Comparison of ENCODE assay signal across 8 cellular contexts in genomic region chr11:66069715-66070603, GRCh38. TPM values are rescaled to one million over a fixed set of nuclear protein-coding genes. Genes with fewer than 3 reads are reported as not detected.
DNase-seq lines count a peak whose midpoint lies in the region; ATAC-seq lines count a peak whose summit lies in the region.

Gene PACS1 (plus strand): TSS chr11:66070272. CDS start chr11:66070487, 215 bp downstream.

- DNase-seq in SIG-M5 treated with dmso at 0.1 percent for 504 hours (lab: John Stamatoyannopoulos, UW; ENCODE audit: unreplicated experiment) = peak; percentile 76
- no peak for DNase-seq in SIG-M5 (lab: John Stamatoyannopoulos, UW)
- DNase-seq in RKO (ENCODE audit: low spot score) = peak; percentile 71
- peak; percentile 74 for DNase-seq in activated T-helper 9 cell treated with anti-CD3 and anti-CD28 coated beads, Interleukin-2, amount 50 U/mL, for 16 hours (ENCODE audit: low read depth)
- DNase-seq in fibroblast of peridontal ligament (ENCODE audit: extremely low read depth) = peak; percentile 80
- peak; percentile 71 to 91 (median 81) for DNase-seq in naive thymus-derived CD8-positive, alpha-beta T cell
- peak; percentile 88 for DNase-seq in stimulated activated naive CD8-positive, alpha-beta T cell treated with anti-CD3 and anti-CD28 coated beads, Interleukin-15, Interleukin-2, amounts not matched to agents 100 U/mL and 50 U/mL, for 24 hours

- ATAC-seq in HG03139 (IDR thresholded peaks at IDR 0.05; ENCODE audit: unreplicated experiment) = peak; percentile 47
- ATAC-seq in naive thymus-derived CD8-positive, alpha-beta T cell = peak; percentile 70 to 71
- peak; percentile 64 for ATAC-seq in stimulated activated naive CD8-positive, alpha-beta T cell treated with anti-CD3 and anti-CD28 coated beads, Interleukin-15, Interleukin-2, amounts not matched to agents 100 U/mL and 50 U/mL, for 24 hours

- H3K27ac Mint-ChIP-seq in naive thymus-derived CD8-positive, alpha-beta T cell = peak within 1 kb of the TSS; percentile 91 to 99 (median 98)

- H3K27me3 Mint-ChIP-seq in naive thymus-derived CD8-positive, alpha-beta T cell = no peaks in the 10 kb centered on the region

- peak within 1 kb of the TSS; percentile 92 to 99 (median 97) for H3K4me3 Mint-ChIP-seq in naive thymus-derived CD8-positive, alpha-beta T cell

- peaks cover 12 to 60% (median 14%) of the 10 kb centered on the region in 3 donors for H3K36me3 Mint-ChIP-seq in naive thymus-derived CD8-positive, alpha-beta T cell

- no peaks in the 10 kb centered on the region for H3K9me3 Mint-ChIP-seq in naive thymus-derived CD8-positive, alpha-beta T cell

- POLR2A ChIA-PET in naive thymus-derived CD8-positive, alpha-beta T cell (lab: Charles Lee) = interaction anchor here (0.6 to 7.4 kb wide), 14 partner anchors 12 to 772 kb away, joined by 3 to 146 read pairs (median 8); partner anchors contain the start of genes CCDC85B and SF3B2

- peaks cover 35 to 74% (median 63%) of the 10 kb centered on the region in 4 donors for H3K4me1 Mint-ChIP-seq in naive thymus-derived CD8-positive, alpha-beta T cell

RNA-seq across cellular contexts. Expression of gene PACS1, which starts in this region (rescaled TPM):
- 100 to 1,000 TPM; 312 to 317 TPM for total RNA-seq in naive thymus-derived CD8-positive, alpha-beta T cell
- polyA plus RNA-seq in naive thymus-derived CD8-positive, alpha-beta T cell = 10 to 100 TPM; 35.9 to 98.8 (median 49.9) TPM
